In genomic region chr16:79915264-79916160, GRCh38 we compare ENCODE assay signal across 28 cellular contexts.
"Had no signal": no experiment of that assay in that cellular context is flagged by ENCODE, and none has a peak within 500 bp of the region (broad histone marks: within the 10 kb centered on the region; RNA-seq: fewer than 3 reads in every experiment).

No MANE protein-coding gene starts in this region.

- H3K27me3 ChIP-seq: esophagus muscularis mucosa, foreskin keratinocyte, gastroesophageal sphincter, heart left ventricle, left lung, neural progenitor cell, right lobe of liver, suprapubic skin, transverse colon, upper lobe of right lung, uterus had no signal

- H3K4me1 ChIP-seq: esophagus muscularis mucosa, foreskin keratinocyte, gastroesophageal sphincter, heart left ventricle, left lung, parathyroid adenoma, suprapubic skin, transverse colon, upper lobe of right lung, uterus had no signal

- H3K4me3 ChIP-seq: esophagus muscularis mucosa, gastroesophageal sphincter, heart left ventricle, left lung, neural progenitor cell, right lobe of liver, smooth muscle cell, suprapubic skin, transverse colon, upper lobe of right lung, uterus had no signal

- H3K27ac ChIP-seq: esophagus muscularis mucosa, foreskin keratinocyte, gastroesophageal sphincter, heart left ventricle, left lung, neural progenitor cell, parathyroid adenoma, right lobe of liver, suprapubic skin, transverse colon, upper lobe of right lung, uterus had no signal

- H3K36me3 ChIP-seq: esophagus muscularis mucosa, gastroesophageal sphincter, heart left ventricle, left lung, neural progenitor cell, right lobe of liver, suprapubic skin, transverse colon, upper lobe of right lung, uterus had no signal

- DNase-seq: dermis blood vessel endothelial cell; effector memory CD4-positive, alpha-beta T cell; foreskin keratinocyte; heart left ventricle; hippocampal formation; left cardiac atrium; left lung; mesendoderm; midbrain; naive thymus-derived CD4-positive, alpha-beta T cell; right lobe of liver; stimulated activated CD4-positive, alpha-beta T cell treated with anti-CD3 and anti-CD28 coated beads, Interleukin-12 subunit alpha, Interleukin-12 subunit beta, amount 100 ng/mL, for 4 hours; stimulated activated CD4-positive, alpha-beta T cell treated with anti-CD3 and anti-CD28 coated beads, Interleukin-1b, Interleukin-23, amount 100 ng/mL, for 48 hours; stimulated activated CD4-positive, alpha-beta T cell treated with anti-CD3 and anti-CD28 coated beads, Interleukin-4, amount 100 ng/mL, for 1 hour; stimulated activated CD8-positive, alpha-beta memory T cell treated with anti-CD3 and anti-CD28 coated beads, Interleukin-4, amount 100 ng/mL, for 48 hours; stimulated activated naive CD4-positive, alpha-beta T cell; stimulated activated naive CD8-positive, alpha-beta T cell treated with anti-CD3 and anti-CD28 coated beads, Interleukin-15, amount 100 ng/mL, for 72 hours; transverse colon; upper lobe of right lung; uterus had no signal

- FAIRE-seq: endothelial cell of umbilical vein, islet of Langerhans had no signal

- H3K9me3 ChIP-seq: esophagus muscularis mucosa, gastroesophageal sphincter, heart left ventricle, left lung, right lobe of liver, suprapubic skin, transverse colon, upper lobe of right lung, uterus had no signal

- H3K4me2 ChIP-seq: neural progenitor cell, smooth muscle cell had no signal

- ATAC-seq: foreskin keratinocyte; gastroesophageal sphincter; heart left ventricle; left cardiac atrium; left lung; naive thymus-derived CD4-positive, alpha-beta T cell; stimulated activated naive CD8-positive, alpha-beta T cell treated with anti-CD3 and anti-CD28 coated beads, Interleukin-15, amount 100 ng/mL, for 72 hours; upper lobe of right lung had no signal
